Comparison of ENCODE assay signal across 8 cellular contexts in genomic region chr3:31531992-31532586, GRCh38. TPM values are rescaled to one million over a fixed set of nuclear protein-coding genes. Genes with fewer than 3 reads are reported as not detected.
DNase-seq lines count a peak whose midpoint lies in the region; ATAC-seq and TF ChIP-seq lines count a peak whose summit lies in the region.

No MANE protein-coding gene starts in this region.

- POLR2A ChIA-PET in PC-3 (lab: Charles Lee; ENCODE audit: unreplicated experiment), result interaction anchor here (0.5 to 1.3 kb wide), 19 partner anchors 9 to 1490 kb away, joined by 3 to 7 read pairs (median 3); partner anchors contain the start of gene ZNF860

- TF ChIP-seq CTCF in PC-3 (conservative IDR thresholded peaks at IDR 0.05; ENCODE audit: low read depth, low read length), result no peak
- TF ChIP-seq CTCF in epithelial cell of proximal tubule (conservative IDR thresholded peaks at IDR 0.05; ENCODE audit: low read depth, low read length), result no peak

- peaks cover 35% of the 10 kb centered on the region for H4K20me1 ChIP-seq in PC-3 (ENCODE audit: low read length)

- H3K4me2 ChIP-seq in PC-3 (ENCODE audit: low read length), result peak overlapping the region; percentile 94

- H3K4me3 ChIP-seq in Jurkat, Clone E6-1 (ENCODE audit: low read length), result peak overlapping the region; percentile 93
- H3K4me3 ChIP-seq in PC-3 (ENCODE audit: low read length) (peak overlapping the region; percentile 98), epithelial cell of proximal tubule (ENCODE audit: low read depth, low read length) (peak overlapping the region; percentile 88)

- peak; percentile 87 for ATAC-seq in GM21717 (IDR thresholded peaks at IDR 0.05; ENCODE audit: unreplicated experiment)
- peak; percentile 87 for ATAC-seq in PC-3

- no peaks in the 10 kb centered on the region for H3F3A ChIP-seq in PC-3 (ENCODE audit: low read length, unreplicated experiment)

- BruUV-seq in PC-3 (replicated peaks; lab: Mats Ljungman, UMichigan), result no TSS peak

- H3K9me2 ChIP-seq in PC-3 (replicated peaks; ENCODE audit: low read length), result no peaks in the 10 kb centered on the region

- peak overlapping the region; percentile 91 for H3K9ac ChIP-seq in PC-3 (ENCODE audit: low read length)

- H3K27me3 Mint-ChIP-seq in activated T-cell treated with anti-CD3 and anti-CD28 coated beads, Interleukin-2, amount 50 U/mL, for 24 hours, result no peaks in the 10 kb centered on the region

- H3K79me2 ChIP-seq in PC-3 (ENCODE audit: low read length), result peaks cover 57% of the 10 kb centered on the region

- DNase-seq in DMS153 treated with DMSO at 0.1 percent for 48 hours (lab: John Stamatoyannopoulos, UW; ENCODE audit: unreplicated experiment), result peak; percentile 53
- DNase-seq in Jurkat, Clone E6-1 (ENCODE audit: low read depth, low spot score), result peak; percentile 98
- DNase-seq in PC-3, result peak; percentile 99
- peak; percentile 99 for DNase-seq in activated T-cell treated with anti-CD3 and anti-CD28 coated beads, Interleukin-2, amount 50 U/mL, for 24 hours
- DNase-seq in epithelial cell of proximal tubule (ENCODE audit: low read depth), result peak; percentile 70
- peak; percentile 99 for DNase-seq in mucosa of gallbladder (ENCODE audit: low spot score)
- DNase-seq in stimulated activated CD8-positive, alpha-beta memory T cell treated with anti-CD3 and anti-CD28 coated beads, Interleukin-4, amount 100 ng/mL, for 24 hours (ENCODE audit: low read depth), result peak; percentile 98

- H3K9me3 Mint-ChIP-seq in activated T-cell treated with anti-CD3 and anti-CD28 coated beads, Interleukin-2, amount 50 U/mL, for 24 hours, result no peaks in the 10 kb centered on the region

- H3K4me1 Mint-ChIP-seq in activated T-cell treated with anti-CD3 and anti-CD28 coated beads, Interleukin-2, amount 50 U/mL, for 24 hours (ENCODE audit: low read depth), result peaks cover 28% of the 10 kb centered on the region

- peak overlapping the region; percentile 96 for H3K27ac ChIP-seq in PC-3 (ENCODE audit: low read length)

- peaks cover 28% of the 10 kb centered on the region for H3K4me1 ChIP-seq in PC-3 (ENCODE audit: insufficient read depth, low read length)

- no peaks in the 10 kb centered on the region for H3K36me3 ChIP-seq in PC-3 (ENCODE audit: low read depth, low read length)

- peak overlapping the region; percentile 80 for H2AFZ ChIP-seq in PC-3 (ENCODE audit: low read length)

- H3K9me3 ChIP-seq in PC-3 (ENCODE audit: low read length), result no peaks in the 10 kb centered on the region

- intact Hi-C loops in PC-3 (cut with micrococcal nuclease), result loop anchor here (1.0 to 10.0 kb wide), 8 partner anchors 155 to 1517 kb away; no protein-coding TSS in a partner anchor

- H3K27ac Mint-ChIP-seq in activated T-cell treated with anti-CD3 and anti-CD28 coated beads, Interleukin-2, amount 50 U/mL, for 24 hours, result peak overlapping the region; percentile 99

- no peak overlapping the region for H3K4me3 Mint-ChIP-seq in activated T-cell treated with anti-CD3 and anti-CD28 coated beads, Interleukin-2, amount 50 U/mL, for 24 hours

- CTCF ChIA-PET in PC-3 (lab: Charles Lee), result interaction anchor here (0.6 kb wide), 3 partner anchors 159 to 612 kb away, joined by 3 to 4 read pairs (median 4); no protein-coding TSS in a partner anchor

- peaks cover 27% of the 10 kb centered on the region for H3K36me3 Mint-ChIP-seq in activated T-cell treated with anti-CD3 and anti-CD28 coated beads, Interleukin-2, amount 50 U/mL, for 24 hours (ENCODE audit: low read depth)

- no peaks in the 10 kb centered on the region for H3K27me3 ChIP-seq in PC-3 (ENCODE audit: low read length)

RNA-seq across cellular contexts. Expression of gene STT3B, which starts 0.6 kb away (rescaled TPM):
- polyA plus RNA-seq in Jurkat, Clone E6-1 (2012; ENCODE audit: insufficient read depth, insufficient read length), result 304 TPM
- total RNA-seq in PC-3 (2014; rRNA removed) (149 and 153 TPM in 2 replicates), epithelial cell of proximal tubule (92.8 and 105 TPM in 2 replicates), mucosa of gallbladder (123 TPM)

Comparison
In these comparisons a context has a peak if more than half of its experiments do, and no peak if none do; other contexts are left out.
1. Peak in every context shown above with its lines: DNase-seq, ATAC-seq, H3K4me3 ChIP-seq and H3K27ac ChIP-seq.